Comparison of ENCODE assay signal across 8 cellular contexts in the genomic region with DNA sequence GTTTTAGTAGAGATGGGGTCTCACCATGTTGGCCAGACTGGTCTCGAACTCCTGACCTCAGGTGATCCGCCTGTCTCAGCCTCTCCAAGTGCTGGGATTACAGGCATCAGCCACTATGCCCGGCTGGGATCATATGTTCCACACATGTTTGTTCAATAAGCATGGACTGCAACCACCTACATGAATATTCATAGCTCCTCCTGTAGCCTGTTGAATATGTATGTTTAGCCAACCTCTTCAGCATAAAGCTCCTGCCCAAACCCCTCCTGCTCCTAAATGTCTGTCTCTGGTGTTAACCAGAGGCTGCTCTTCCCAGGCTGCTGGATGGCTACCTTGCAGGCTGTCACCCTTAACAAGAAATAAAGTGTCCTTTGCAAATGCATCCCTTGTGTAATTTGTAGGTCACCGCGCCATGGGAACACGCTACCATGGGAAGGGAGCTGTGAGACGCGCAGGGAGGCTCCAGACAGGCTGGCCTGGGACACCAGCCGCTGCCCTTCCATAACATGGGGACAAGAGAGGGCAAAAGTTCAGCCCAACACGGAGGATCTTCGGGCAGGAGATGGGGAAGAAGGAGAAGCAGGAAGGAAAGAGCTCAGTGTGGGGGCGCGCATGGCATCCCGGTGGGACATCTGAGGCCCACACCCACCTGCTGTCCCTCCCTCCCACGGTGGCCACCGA. TPM values are rescaled to one million over a fixed set of nuclear protein-coding genes. Genes with fewer than 3 reads are reported as not detected.
DNase-seq lines count a peak whose midpoint lies in the region; ATAC-seq, FAIRE-seq and TF ChIP-seq lines count a peak whose summit lies in the region.
"Not testable (repeated sequence)": the region's sequence is repeated elsewhere in the genome, so short reads cannot be mapped to it uniquely, and the experiment has no call there.

No MANE protein-coding gene starts in this region.

- H3K18ac ChIP-seq in IMR-90 (ENCODE audit: low read depth, low read length) = not testable (repeated sequence)

- not testable (repeated sequence) for H3K27me3 Mint-ChIP-seq in mesothelial cell of epicardium (ENCODE audit: low read depth)

- FAIRE-seq in TTC549 (lab: Jason Lieb, UNC) = peak; percentile 53
- FAIRE-seq in K562 (lab: Jason Lieb, UNC) = peak; percentile 70

- not testable (repeated sequence) for TF ChIP-seq EP300 in K562 (IDR thresholded peaks at IDR 0.05; ENCODE audit: low read length)

- H2BK20ac ChIP-seq in IMR-90 (ENCODE audit: low read depth, low read length) = not testable (repeated sequence)

- H2BK5ac ChIP-seq in IMR-90 (ENCODE audit: low read depth, low read length, poor library complexity, severe bottlenecking) = not testable (repeated sequence)

- not testable (repeated sequence) for BruUV-seq in A673 (replicated peaks; lab: Mats Ljungman, UMichigan); IMR-90 (replicated peaks; lab: Mats Ljungman, UMichigan); K562 (replicated peaks; lab: Mats Ljungman, UMichigan)

- H2AFZ ChIP-seq in IMR-90 (replicated peaks; ENCODE audit: low read length, poor library complexity); K562 (ENCODE audit: low read depth, low read length): not testable (repeated sequence)

- POLR2A ChIA-PET in A673 (lab: Charles Lee; ENCODE audit: low non-redundant PET); IMR-90 (lab: Charles Lee; ENCODE audit: unreplicated experiment): not testable (repeated sequence)
- POLR2A ChIA-PET in K562 (lab: Yijun Ruan, JAX) = interaction anchor here (0.7 to 0.9 kb wide), 2 partner anchors 106 to 382 kb away, joined by 3 read pairs; no protein-coding TSS in a partner anchor

- H2BK120ac ChIP-seq in IMR-90 (ENCODE audit: low read depth, low read length) = not testable (repeated sequence)

- H3K79me2 ChIP-seq in K562 (ENCODE audit: control insufficient read depth, insufficient read depth, low read length) = peaks cover 39% of the 10 kb centered on the region

- H3K4ac ChIP-seq in IMR-90 (ENCODE audit: low read depth, low read length) = not testable (repeated sequence)

- not testable (repeated sequence) for H3K27me3 ChIP-seq in A673 (replicated peaks; ENCODE audit: insufficient read depth, low read depth, low read length, poor library complexity); IMR-90 (ENCODE audit: control insufficient read depth, insufficient read depth, low read length); K562 (ENCODE audit: control insufficient read depth in 2 of 2, insufficient read depth in 2 of 2, low read length in 2 of 2); gastrocnemius medialis

- not testable (repeated sequence) for H3K27ac ChIP-seq in A673 (ENCODE audit: low read depth, low read length, poor library complexity, severe bottlenecking); IMR-90 (ENCODE audit: insufficient read depth, low read length)
- H3K27ac ChIP-seq in K562 (ENCODE audit: extremely low read depth, low read depth, low read length) (peak overlapping the region; percentile 33; the same call in 2 of the 3 replicates), gastrocnemius medialis (peak overlapping the region in 3 of 4 donors; percentile 54 to 62 (median 57))

- ATAC-seq in GM18909 (IDR thresholded peaks at IDR 0.05; ENCODE audit: poor library complexity, unreplicated experiment) (peak; percentile 5), K562 (peak; percentile 48), gastrocnemius medialis (peak in 1 of 2 donors; percentile 11)
- ATAC-seq in IMR-90 (ENCODE audit: low read depth) = not testable (repeated sequence)

- H3K56ac ChIP-seq in IMR-90 (ENCODE audit: extremely low read depth, insufficient read depth, low read length) = not testable (repeated sequence)

- not testable (repeated sequence) for H3K9me3 ChIP-seq in A673 (ENCODE audit: low read depth, low read length, poor library complexity, severe bottlenecking); IMR-90 (ENCODE audit: control insufficient read depth, insufficient read depth, low read length); K562 (replicated peaks; ENCODE audit: control insufficient read depth, insufficient read depth, low read depth, low read length); gastrocnemius medialis

- peaks cover 39% of the 10 kb centered on the region for H3K4me1 Mint-ChIP-seq in mesothelial cell of epicardium

- H3K36me3 ChIP-seq in A673 (ENCODE audit: insufficient read depth, low read length, poor library complexity, severe bottlenecking); gastrocnemius medialis: not testable (repeated sequence)
- peaks cover 13% of the 10 kb centered on the region; the same call in 1 of the 2 replicates for H3K36me3 ChIP-seq in IMR-90 (ENCODE audit: control insufficient read depth, insufficient read depth, low read length)
- peaks cover 33% of the 10 kb centered on the region for H3K36me3 ChIP-seq in K562 (ENCODE audit: control insufficient read depth, insufficient read depth, low read length)

- peak overlapping the region in 1 of 2 experiments; percentile 3; a peak in 1 of 4 replicates for H4K8ac ChIP-seq in IMR-90 (ENCODE audit: low read depth in 2 of 2, low read length in 2 of 2)

- H4K20me1 ChIP-seq in IMR-90 (ENCODE audit: insufficient read depth, low read length); K562 (replicated peaks; ENCODE audit: control insufficient read depth, insufficient read depth, low read length): not testable (repeated sequence)

- intact Hi-C loops in A673 (cut with micrococcal nuclease; ENCODE audit: unreplicated experiment); IMR-90 (cut with micrococcal nuclease); gastrocnemius medialis (cut with DNase I; ENCODE audit: low total_unique reads): not testable (repeated sequence)
- intact Hi-C loops in K562 (cut with micrococcal nuclease) = loop anchor here (10.0 kb wide), 1 partner anchor 45 kb away; no protein-coding TSS in a partner anchor

- H2BK15ac ChIP-seq in IMR-90 (ENCODE audit: low read depth, low read length) = not testable (repeated sequence)

- H3K9ac ChIP-seq in IMR-90 (ENCODE audit: low read depth, low read length) (peak overlapping the region; percentile 20; the same call in 1 of the 2 replicates), K562 (ENCODE audit: insufficient read depth in 1 of 2, low read depth in 2 of 2, low read length in 2 of 2) (peak overlapping the region in 1 of 2 experiments; percentile 76; a peak in 2 of 4 replicates)

- not testable (repeated sequence) for H3K36me3 Mint-ChIP-seq in mesothelial cell of epicardium

- H3K23ac ChIP-seq in IMR-90 (ENCODE audit: low read depth, low read length) = not testable (repeated sequence)

- DNase-seq in A673 (ENCODE audit: low spot score) = peak; percentile 67
- not testable (repeated sequence) for DNase-seq in IMR-90; K562 (ENCODE audit: extremely low read depth in 1 of 4, low spot score in 3 of 4); mesothelial cell of epicardium (ENCODE audit: low spot score in 2 of 2, unreplicated experiment in 2 of 2); gastrocnemius medialis
- peak; percentile 41 to 76 for DNase-seq in foreskin fibroblast

- H3K9me1 ChIP-seq in IMR-90 (ENCODE audit: insufficient read depth, low read length); K562 (ENCODE audit: control insufficient read depth, insufficient read depth, low read length): not testable (repeated sequence)

- not testable (repeated sequence) for H3K9me3 Mint-ChIP-seq in mesothelial cell of epicardium

- not testable (repeated sequence) for TF ChIP-seq CTCF in A673 (conservative IDR thresholded peaks at IDR 0.05; ENCODE audit: low read depth, low read length); IMR-90 (conservative IDR thresholded peaks at IDR 0.05; ENCODE audit: low read depth, low read length); K562 (IDR thresholded peaks at IDR 0.05 in 2 of 3, conservative IDR thresholded peaks at IDR 0.05 in 1 of 3; ENCODE audit: insufficient read depth in 2 of 3, low read depth in 1 of 3, low read length in 3 of 3); foreskin fibroblast (IDR thresholded peaks at IDR 0.05; ENCODE audit: low read depth, low read length); mesothelial cell of epicardium (IDR thresholded peaks at IDR 0.05; ENCODE audit: unreplicated experiment); gastrocnemius medialis (IDR thresholded peaks at IDR 0.05 in 4 of 5, conservative IDR thresholded peaks at IDR 0.05 in 1 of 5)

- H3K4me3 ChIP-seq in A673 (ENCODE audit: low read depth, low read length, poor library complexity, severe bottlenecking) (peak overlapping the region; percentile 34), K562 (peak overlapping the region; percentile 10; the same call in 1 of the 2 replicates), gastrocnemius medialis (peak overlapping the region in 3 of 4 donors; percentile 34 to 49 (median 48))
- H3K4me3 ChIP-seq in IMR-90 (ENCODE audit: insufficient read depth, low read depth, low read length); foreskin fibroblast (ENCODE audit: low read depth in 1 of 2, low read length in 2 of 2): not testable (repeated sequence)

- peaks cover 8 to 32% of the 10 kb centered on the region in 2 experiments for H3K79me1 ChIP-seq in IMR-90 (ENCODE audit: low read depth in 1 of 2, low read length in 2 of 2)

- not testable (repeated sequence) for H3K14ac ChIP-seq in IMR-90 (replicated peaks; ENCODE audit: low read depth, low read length)

- CTCF ChIA-PET in A673 (lab: Charles Lee); IMR-90 (lab: Yijun Ruan, JAX): not testable (repeated sequence)
- CTCF ChIA-PET in K562 (lab: Yijun Ruan, JAX; ENCODE audit: low intra/inter-chr PET ratio) = interaction anchor here (0.6 kb wide), 1 partner anchor 148 kb away, joined by 4 read pairs; the partner anchor contains the start of gene CBX6

- TF ChIP-seq POLR2A in IMR-90 (IDR thresholded peaks at IDR 0.05; ENCODE audit: low read depth, low read length); K562 (conservative IDR thresholded peaks at IDR 0.05); gastrocnemius medialis (IDR thresholded peaks at IDR 0.05): not testable (repeated sequence)

- TF ChIP-seq RAD21 in IMR-90 (IDR thresholded peaks at IDR 0.05; ENCODE audit: low read length); K562 (CRISPR knock-in tag; conservative IDR thresholded peaks at IDR 0.05 in 1 of 2, IDR thresholded peaks at IDR 0.05 in 1 of 2): not testable (repeated sequence)

- H3K4me1 ChIP-seq in A673 (ENCODE audit: insufficient read depth, low read length, poor library complexity, severe bottlenecking) (peaks cover 13% of the 10 kb centered on the region), IMR-90 (ENCODE audit: control insufficient read depth, insufficient read depth, low read length) (peaks cover 13% of the 10 kb centered on the region), K562 (replicated peaks in 1 of 2; ENCODE audit: control insufficient read depth in 2 of 2, insufficient read depth in 2 of 2, low read length in 2 of 2) (peaks cover 13 to 58% of the 10 kb centered on the region in 2 experiments; a peak in 4 of 5 replicates)
- H3K4me1 ChIP-seq in gastrocnemius medialis = not testable (repeated sequence)

- not testable (repeated sequence) for H4K91ac ChIP-seq in IMR-90 (ENCODE audit: insufficient read depth, low read depth, low read length)

- H4K5ac ChIP-seq in IMR-90 (ENCODE audit: low read depth, low read length) = peak overlapping the region; percentile 45; the same call in 1 of the 2 replicates

- not testable (repeated sequence) for H2AK9ac ChIP-seq in IMR-90 (replicated peaks; ENCODE audit: low read depth, low read length, poor library complexity)

- H3K4me2 ChIP-seq in IMR-90 (ENCODE audit: low read depth, low read length) (peak overlapping the region; percentile 71), K562 (ENCODE audit: insufficient read depth, low read length) (peak overlapping the region; percentile 49)

- H3K27ac Mint-ChIP-seq in mesothelial cell of epicardium = peak overlapping the region; percentile 84

- in situ Hi-C loops in IMR-90 (cut with MboI; ENCODE audit: low sequenced_read_pairs); gastrocnemius medialis (cut with MboI; ENCODE audit: low sequenced_read_pairs in 4 of 4): not testable (repeated sequence)
- in situ Hi-C loops in K562 (cut with MboI) = loop anchor here (25.0 kb wide), 1 partner anchor 958 kb away; the partner anchor contains the start of gene PICK1

- 91% methylated on average over 6 of the region's 16 CpGs; no CpG with 5 or more reads in 1 of the 2 experiments for WGBS in IMR-90 (ENCODE audit: extremely low coverage in 2 of 2, insufficient read length in 1 of 2), 2 experiments
- 36% methylated on average over 15 of the region's 16 CpGs for WGBS in K562 (ENCODE audit: insufficient coverage, low coverage, missing lambda C conversion rate)

- peak overlapping the region; percentile 57 for H3K4me3 Mint-ChIP-seq in mesothelial cell of epicardium

- not testable (repeated sequence) for H2AK5ac ChIP-seq in IMR-90 (ENCODE audit: low read depth, low read length)

- dilution Hi-C loops in IMR-90 (cut with HindIII; ENCODE audit: low sequenced_read_pairs, unreplicated experiment) = not testable (repeated sequence)

RNA-seq across cellular contexts. Expression of gene APOBEC3D, which starts 0.8 kb away (rescaled TPM):
- total RNA-seq in A673 (2021) = 3.1 and 4.7 TPM in 2 replicates
- 0.54 and 0.56 TPM in 2 replicates for total RNA-seq in IMR-90 (2012; rRNA removed)
- 0.44 and 0.51 TPM in 2 replicates for polyA plus RNA-seq in IMR-90 (2012; rRNA removed)
- polyA plus RNA-seq in IMR-90 (2012; cell fraction: cytosol; rRNA removed) = 0.11 and 0.20 TPM in 2 replicates
- polyA plus RNA-seq in IMR-90 (2012; cell fraction: nucleus; rRNA removed; ENCODE audit: low replicate concordance) = 2.5 and 3.7 TPM in 2 replicates
- total RNA-seq in K562 (2011; cell fraction: chromatin; rRNA removed; ENCODE audit: low replicate concordance) = 10.1 and 16.3 TPM in 2 replicates
- 8.8 and 9.8 TPM in 2 replicates for total RNA-seq in K562 (2011; cell fraction: nucleolus; rRNA removed)
- 10.0 and 11.8 TPM in 2 replicates for total RNA-seq in K562 (2011; cell fraction: nucleoplasm; rRNA removed)
- 4.3 and 6.4 TPM in 2 replicates for total RNA-seq in K562 (2014; rRNA removed)
- 3.0 and 3.7 TPM in 2 replicates for total RNA-seq in K562 (2014; rRNA removed; fragmentation: Illumina TruSeq; extraction: Trizol)
- total RNA-seq in K562 (2015; rRNA removed; fragmentation: Illumina TruSeq; extraction: Trizol) = 6.4 and 6.8 TPM in 2 replicates
- total RNA-seq in K562 (2021) = 9.1 and 9.6 TPM in 2 replicates
- 5.1 and 6.0 TPM in 2 replicates for polyA plus RNA-seq in K562 (2011; rRNA removed)
- 4.1 and 8.9 TPM in 2 replicates for polyA plus RNA-seq in K562 (2011; cell fraction: cytosol; rRNA removed)
- 3.5 and 7.3 TPM in 2 replicates for polyA plus RNA-seq in K562 (2011; cell fraction: nucleus; rRNA removed)
- 7.0 and 7.2 TPM in 2 replicates for polyA plus RNA-seq in K562 (2012)
- polyA plus RNA-seq in K562 (2014; fragmentation: Illumina TruSeq; extraction: Trizol) = 6.6 and 7.4 TPM in 2 replicates
- 1 to 10 TPM; 4.7 to 8.4 TPM for polyA plus RNA-seq in K562 (2014; fragmentation: Nextera tagmentation; extraction: Ambion mirVana)
- polyA plus RNA-seq in K562 (2014; rRNA removed) = 4.4 and 6.0 TPM in 2 replicates
- polyA minus RNA-seq in K562 (2011; rRNA and poly(A)+ RNA removed) = 6.0 and 7.8 TPM in 2 replicates
- 2.6 and 5.6 TPM in 2 replicates for polyA minus RNA-seq in K562 (2011; cell fraction: cytosol; rRNA and poly(A)+ RNA removed)
- 1.3 and 1.8 TPM in 2 replicates for polyA minus RNA-seq in K562 (2011; cell fraction: nucleus; rRNA and poly(A)+ RNA removed)
- total RNA-seq in mesothelial cell of epicardium = 3.1 to 4.2 TPM (median 3.2 TPM) in 3 replicates
- under 1 TPM in 2 of 4 donors, not detected in 2; 0.19 to 0.72 TPM for total RNA-seq in gastrocnemius medialis

RNA-seq across cellular contexts. Expression of gene APOBEC3C, which starts 6.1 kb away (rescaled TPM):
- total RNA-seq in A673 (2021) (12.9 and 13.0 TPM in 2 replicates), IMR-90 (2012; rRNA removed) (5.6 and 6.6 TPM in 2 replicates), K562 (2014; rRNA removed) (12.4 and 15.1 TPM in 2 replicates), K562 (2014; rRNA removed; fragmentation: Illumina TruSeq; extraction: Trizol) (14.4 and 15.6 TPM in 2 replicates), K562 (2015; rRNA removed; fragmentation: Illumina TruSeq; extraction: Trizol) (15.8 and 15.9 TPM in 2 replicates), K562 (2021) (90.1 and 90.9 TPM in 2 replicates), mesothelial cell of epicardium (32.6 to 34.7 TPM (median 34.0 TPM) in 3 replicates), gastrocnemius medialis (1 to 10 TPM in 2 of 4 donors, under 1 TPM in 2; 0.58 to 1.5 (median 1.0) TPM)
- polyA plus RNA-seq in IMR-90 (2012; rRNA removed) (26.7 and 32.0 TPM in 2 replicates), K562 (2011; rRNA removed) (44.4 and 54.7 TPM in 2 replicates), K562 (2014; fragmentation: Illumina TruSeq; extraction: Trizol) (116 and 118 TPM in 2 replicates), K562 (2014; fragmentation: Nextera tagmentation; extraction: Ambion mirVana) (100 to 1,000 TPM; 226 to 285 TPM), K562 (2014; rRNA removed) (55.5 and 59.8 TPM in 2 replicates)
- polyA plus RNA-seq in IMR-90 (2012; cell fraction: cytosol; rRNA removed) = 21.9 and 31.4 TPM in 2 replicates
- polyA plus RNA-seq in IMR-90 (2012; cell fraction: nucleus; rRNA removed; ENCODE audit: low replicate concordance) = 17.7 and 30.2 TPM in 2 replicates
- total RNA-seq in K562 (2011; cell fraction: chromatin; rRNA removed; ENCODE audit: low replicate concordance) = 12.1 and 20.9 TPM in 2 replicates
- 11.8 and 13.8 TPM in 2 replicates for total RNA-seq in K562 (2011; cell fraction: nucleolus; rRNA removed)
- total RNA-seq in K562 (2011; cell fraction: nucleoplasm; rRNA removed) = 19.7 and 42.2 TPM in 2 replicates
- polyA plus RNA-seq in K562 (2011; cell fraction: cytosol; rRNA removed) = 47.1 and 53.6 TPM in 2 replicates
- polyA plus RNA-seq in K562 (2011; cell fraction: nucleus; rRNA removed) = 24.0 and 25.6 TPM in 2 replicates
- 76.3 and 80.4 TPM in 2 replicates for polyA plus RNA-seq in K562 (2012)
- 24.1 and 28.9 TPM in 2 replicates for polyA minus RNA-seq in K562 (2011; rRNA and poly(A)+ RNA removed)
- polyA minus RNA-seq in K562 (2011; cell fraction: cytosol; rRNA and poly(A)+ RNA removed) = 30.9 and 31.5 TPM in 2 replicates
- 4.7 and 7.6 TPM in 2 replicates for polyA minus RNA-seq in K562 (2011; cell fraction: nucleus; rRNA and poly(A)+ RNA removed)

RNA-seq across cellular contexts. Expression of gene APOBEC3F, which starts 20.6 kb away (rescaled TPM):
- total RNA-seq in A673 (2021) = 4.5 and 6.6 TPM in 2 replicates
- total RNA-seq in IMR-90 (2012; rRNA removed) = 3.4 and 4.2 TPM in 2 replicates
- 8.3 and 9.1 TPM in 2 replicates for polyA plus RNA-seq in IMR-90 (2012; rRNA removed)
- polyA plus RNA-seq in IMR-90 (2012; cell fraction: cytosol; rRNA removed) = 9.6 and 12.9 TPM in 2 replicates
- 4.2 and 4.6 TPM in 2 replicates for polyA plus RNA-seq in IMR-90 (2012; cell fraction: nucleus; rRNA removed; ENCODE audit: low replicate concordance)
- 10.6 and 19.4 TPM in 2 replicates for total RNA-seq in K562 (2011; cell fraction: chromatin; rRNA removed; ENCODE audit: low replicate concordance)
- total RNA-seq in K562 (2011; cell fraction: nucleolus; rRNA removed) = 12.4 and 13.3 TPM in 2 replicates
- total RNA-seq in K562 (2011; cell fraction: nucleoplasm; rRNA removed) = 9.5 and 12.7 TPM in 2 replicates
- total RNA-seq in K562 (2014; rRNA removed) = 1.6 and 2.4 TPM in 2 replicates
- 0.80 and 1.1 TPM in 2 replicates for total RNA-seq in K562 (2014; rRNA removed; fragmentation: Illumina TruSeq; extraction: Trizol)
- total RNA-seq in K562 (2015; rRNA removed; fragmentation: Illumina TruSeq; extraction: Trizol) = 1.5 and 1.9 TPM in 2 replicates
- 3.3 and 5.0 TPM in 2 replicates for total RNA-seq in K562 (2021)
- polyA plus RNA-seq in K562 (2011; rRNA removed) = 1.6 TPM in 2 replicates
- 2.4 and 2.5 TPM in 2 replicates for polyA plus RNA-seq in K562 (2011; cell fraction: cytosol; rRNA removed)
- 2.4 and 2.7 TPM in 2 replicates for polyA plus RNA-seq in K562 (2011; cell fraction: nucleus; rRNA removed)
- 2.3 and 2.9 TPM in 2 replicates for polyA plus RNA-seq in K562 (2012)
- 2.2 and 2.7 TPM in 2 replicates for polyA plus RNA-seq in K562 (2014; fragmentation: Illumina TruSeq; extraction: Trizol)
- 1 to 10 TPM; 1.4 to 2.0 TPM for polyA plus RNA-seq in K562 (2014; fragmentation: Nextera tagmentation; extraction: Ambion mirVana)
- polyA plus RNA-seq in K562 (2014; rRNA removed) = 1.7 and 4.0 TPM in 2 replicates
- polyA minus RNA-seq in K562 (2011; rRNA and poly(A)+ RNA removed) = 2.8 and 3.4 TPM in 2 replicates
- 0.73 and 2.1 TPM in 2 replicates for polyA minus RNA-seq in K562 (2011; cell fraction: cytosol; rRNA and poly(A)+ RNA removed)
- polyA minus RNA-seq in K562 (2011; cell fraction: nucleus; rRNA and poly(A)+ RNA removed) = 6.7 and 7.0 TPM in 2 replicates
- 19.0 to 23.8 TPM (median 21.4 TPM) in 3 replicates for total RNA-seq in mesothelial cell of epicardium
- under 1 TPM in 1 of 4 donors, not detected in 3; 0.98 TPM for total RNA-seq in gastrocnemius medialis

RNA-seq across cellular contexts. Expression of gene APOBEC3B, which starts 38.0 kb away (rescaled TPM):
- total RNA-seq in A673 (2021) (6.4 and 9.0 TPM in 2 replicates), IMR-90 (2012; rRNA removed) (17.2 and 17.6 TPM in 2 replicates), K562 (2014; rRNA removed) (29.3 and 38.4 TPM in 2 replicates), K562 (2014; rRNA removed; fragmentation: Illumina TruSeq; extraction: Trizol) (6.6 and 6.8 TPM in 2 replicates), K562 (2015; rRNA removed; fragmentation: Illumina TruSeq; extraction: Trizol) (5.9 and 7.1 TPM in 2 replicates), K562 (2021) (43.2 and 43.6 TPM in 2 replicates), mesothelial cell of epicardium (4.3 to 5.1 TPM (median 4.9 TPM) in 3 replicates), gastrocnemius medialis (under 1 TPM in 1 of 4 donors, not detected in 3; 0.62 TPM)
- polyA plus RNA-seq in IMR-90 (2012; rRNA removed) (34.2 and 35.1 TPM in 2 replicates), K562 (2011; rRNA removed) (16.7 and 39.5 TPM in 2 replicates), K562 (2014; fragmentation: Illumina TruSeq; extraction: Trizol) (57.9 and 62.9 TPM in 2 replicates), K562 (2014; fragmentation: Nextera tagmentation; extraction: Ambion mirVana) (100 to 1,000 TPM; 160 to 166 TPM), K562 (2014; rRNA removed) (49.5 and 58.1 TPM in 2 replicates)
- polyA plus RNA-seq in IMR-90 (2012; cell fraction: cytosol; rRNA removed) = 19.0 and 30.1 TPM in 2 replicates
- 11.0 and 11.8 TPM in 2 replicates for polyA plus RNA-seq in IMR-90 (2012; cell fraction: nucleus; rRNA removed; ENCODE audit: low replicate concordance)
- 5.5 and 9.0 TPM in 2 replicates for total RNA-seq in K562 (2011; cell fraction: chromatin; rRNA removed; ENCODE audit: low replicate concordance)
- total RNA-seq in K562 (2011; cell fraction: nucleolus; rRNA removed) = 9.2 and 9.3 TPM in 2 replicates
- 7.9 and 8.4 TPM in 2 replicates for total RNA-seq in K562 (2011; cell fraction: nucleoplasm; rRNA removed)
- polyA plus RNA-seq in K562 (2011; cell fraction: cytosol; rRNA removed) = 27.9 and 68.7 TPM in 2 replicates
- 10.0 and 16.1 TPM in 2 replicates for polyA plus RNA-seq in K562 (2011; cell fraction: nucleus; rRNA removed)
- polyA plus RNA-seq in K562 (2012) = 41.8 and 64.6 TPM in 2 replicates
- 12.6 and 31.1 TPM in 2 replicates for polyA minus RNA-seq in K562 (2011; rRNA and poly(A)+ RNA removed)
- 10.2 and 18.5 TPM in 2 replicates for polyA minus RNA-seq in K562 (2011; cell fraction: cytosol; rRNA and poly(A)+ RNA removed)
- 3.0 TPM in 2 replicates for polyA minus RNA-seq in K562 (2011; cell fraction: nucleus; rRNA and poly(A)+ RNA removed)

RNA-seq across cellular contexts. Expression of gene APOBEC3G, which starts 57.0 kb away (rescaled TPM):
- total RNA-seq in A673 (2021) = 2.5 and 3.2 TPM in 2 replicates
- 6.7 and 7.0 TPM in 2 replicates for total RNA-seq in IMR-90 (2012; rRNA removed)
- polyA plus RNA-seq in IMR-90 (2012; rRNA removed) = 4.7 and 5.3 TPM in 2 replicates
- polyA plus RNA-seq in IMR-90 (2012; cell fraction: cytosol; rRNA removed) = 3.1 and 4.4 TPM in 2 replicates
- 4.7 and 8.9 TPM in 2 replicates for polyA plus RNA-seq in IMR-90 (2012; cell fraction: nucleus; rRNA removed; ENCODE audit: low replicate concordance)
- total RNA-seq in K562 (2011; cell fraction: chromatin; rRNA removed; ENCODE audit: low replicate concordance) = 9.8 and 25.1 TPM in 2 replicates
- 18.3 and 21.7 TPM in 2 replicates for total RNA-seq in K562 (2011; cell fraction: nucleolus; rRNA removed)
- 14.8 and 18.6 TPM in 2 replicates for total RNA-seq in K562 (2011; cell fraction: nucleoplasm; rRNA removed)
- 7.8 and 8.2 TPM in 2 replicates for total RNA-seq in K562 (2014; rRNA removed)
- 7.1 and 7.2 TPM in 2 replicates for total RNA-seq in K562 (2014; rRNA removed; fragmentation: Illumina TruSeq; extraction: Trizol)
- total RNA-seq in K562 (2015; rRNA removed; fragmentation: Illumina TruSeq; extraction: Trizol) = 5.2 and 5.3 TPM in 2 replicates
- 6.2 and 6.6 TPM in 2 replicates for total RNA-seq in K562 (2021)
- 6.8 and 12.6 TPM in 2 replicates for polyA plus RNA-seq in K562 (2011; rRNA removed)
- polyA plus RNA-seq in K562 (2011; cell fraction: cytosol; rRNA removed) = 6.6 and 11.1 TPM in 2 replicates
- 5.5 and 10.5 TPM in 2 replicates for polyA plus RNA-seq in K562 (2011; cell fraction: nucleus; rRNA removed)
- 6.7 and 14.8 TPM in 2 replicates for polyA plus RNA-seq in K562 (2012)
- 9.1 and 12.0 TPM in 2 replicates for polyA plus RNA-seq in K562 (2014; fragmentation: Illumina TruSeq; extraction: Trizol)
- 10 to 100 TPM; 20.4 to 20.8 TPM for polyA plus RNA-seq in K562 (2014; fragmentation: Nextera tagmentation; extraction: Ambion mirVana)
- polyA plus RNA-seq in K562 (2014; rRNA removed) = 11.4 and 14.3 TPM in 2 replicates
- polyA minus RNA-seq in K562 (2011; rRNA and poly(A)+ RNA removed) = 6.3 and 11.5 TPM in 2 replicates
- 4.2 and 6.1 TPM in 2 replicates for polyA minus RNA-seq in K562 (2011; cell fraction: cytosol; rRNA and poly(A)+ RNA removed)
- polyA minus RNA-seq in K562 (2011; cell fraction: nucleus; rRNA and poly(A)+ RNA removed) = 6.1 and 7.0 TPM in 2 replicates
- total RNA-seq in mesothelial cell of epicardium = 5.5 to 6.7 TPM (median 6.1 TPM) in 3 replicates
- total RNA-seq in gastrocnemius medialis = 1 to 10 TPM in 3 of 4 donors, under 1 TPM in 1; 0.86 to 3.7 (median 2.5) TPM
